In the genomic region with DNA sequence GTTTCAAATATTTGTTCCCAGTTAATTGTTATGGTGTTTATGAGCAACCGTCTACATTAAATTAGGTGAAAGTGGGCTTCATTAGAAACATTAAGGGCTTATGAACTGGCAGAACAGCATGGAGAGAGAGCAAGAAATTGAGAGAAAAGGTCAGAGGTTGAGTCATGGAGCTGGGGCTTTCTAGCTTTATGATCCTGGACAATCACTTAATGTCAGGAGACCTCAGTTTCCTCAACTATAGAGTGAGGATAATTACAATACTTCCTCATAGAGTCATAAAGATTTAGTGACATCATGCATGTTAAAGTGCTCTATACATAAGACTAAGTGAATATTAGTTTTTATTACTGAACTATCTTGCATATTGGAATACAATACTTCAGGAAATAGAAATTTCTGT, we compare ENCODE assay signal across 27 cellular contexts.
A peak's percentile ranks its signal among the peaks of the same experiment; 100 is the strongest.
DNase-seq lines count a peak whose midpoint lies in the region; ATAC-seq and TF ChIP-seq lines count a peak whose summit lies in the region.
"Had no signal": no experiment of that assay in that cellular context is flagged by ENCODE, and none has a peak within 500 bp of the region (broad histone marks: within the 10 kb centered on the region; RNA-seq: fewer than 3 reads in every experiment).

No MANE protein-coding gene starts in this region.

- no peak for ATAC-seq in activated CD4-positive, alpha-beta T cell treated with anti-CD3 and anti-CD28 coated beads for 36 hours
- ATAC-seq in CD4-positive, alpha-beta T cell (ENCODE audit: poor library complexity), result no peak
- peak; percentile 79 for ATAC-seq in activated naive CD8-positive, alpha-beta T cell treated with anti-CD3 and anti-CD28 coated beads, Interleukin-2, amount 50 U/mL, for 24 hours
- peak; percentile 31 for ATAC-seq in stimulated activated memory B cell treated with anti-CD40 and anti-IgM and Interleukin-4, amounts not matched to agents 10 μg/mL and 1 μg/mL and 100 μg/mL, for 72 hours
- no peak for ATAC-seq in natural killer cell treated with Interleukin-12 subunit alpha and Interleukin-12 subunit beta and Interleukin-15 and Interleukin-18, amount 100 ng/mL, for 72 hours

- peaks cover 5% of the 10 kb centered on the region for H3K36me3 Mint-ChIP-seq in activated CD4-positive, alpha-beta T cell treated with anti-CD3 and anti-CD28 coated beads for 36 hours (ENCODE audit: low read depth)
- H3K36me3 Mint-ChIP-seq in CD4-positive, alpha-beta T cell (ENCODE audit: low read depth), result peaks cover 12% of the 10 kb centered on the region
- peaks cover 5% of the 10 kb centered on the region for H3K36me3 Mint-ChIP-seq in activated naive CD8-positive, alpha-beta T cell treated with anti-CD3 and anti-CD28 coated beads, Interleukin-2, amount 50 U/mL, for 24 hours (ENCODE audit: low read depth)
- no peaks in the 10 kb centered on the region for H3K36me3 Mint-ChIP-seq in stimulated activated memory B cell treated with anti-CD40 and anti-IgM and Interleukin-4, amounts not matched to agents 10 μg/mL and 1 μg/mL and 100 μg/mL, for 72 hours
- no peaks in the 10 kb centered on the region for H3K36me3 Mint-ChIP-seq in natural killer cell treated with Interleukin-12 subunit alpha and Interleukin-12 subunit beta and Interleukin-15 and Interleukin-18, amount 100 ng/mL, for 72 hours
- H3K36me3 Mint-ChIP-seq in nephron progenitor cell (ENCODE audit: low read depth), result no peaks in the 10 kb centered on the region
- H3K36me3 Mint-ChIP-seq: IgD-negative memory B cell, natural killer cell had no signal

- intact Hi-C loops in activated CD4-positive, alpha-beta T cell treated with anti-CD3 and anti-CD28 coated beads for 36 hours (cut with DNase I, micrococcal nuclease), result loop anchor here (1.0 to 5.0 kb wide), 4 partner anchors 18 to 114 kb away; partner anchors contain the start of gene PLCL1 (in 2 of the 2)
- intact Hi-C loops in CD4-positive, alpha-beta T cell (cut with DNase I, micrococcal nuclease), result loop anchor here (2.0 to 5.0 kb wide), 3 partner anchors 18 to 50 kb away; no protein-coding TSS in a partner anchor
- intact Hi-C loops in lower leg skin (cut with DNase I; ENCODE audit: low total_unique reads), result no loop called here

- 88 to 97% methylated on average over 1 of the region's 1 CpG for WGBS in lower leg skin, 2 donors

- TF ChIP-seq POLR2A in lower leg skin (IDR thresholded peaks at IDR 0.05), result no peak

- H3K27ac Mint-ChIP-seq in activated CD4-positive, alpha-beta T cell treated with anti-CD3 and anti-CD28 coated beads for 36 hours, result peak overlapping the region; percentile 66
- H3K27ac Mint-ChIP-seq in CD4-positive, alpha-beta T cell, result peak overlapping the region; percentile 38
- H3K27ac Mint-ChIP-seq in activated naive CD8-positive, alpha-beta T cell treated with anti-CD3 and anti-CD28 coated beads, Interleukin-2, amount 50 U/mL, for 24 hours, result peak overlapping the region; percentile 70
- peak overlapping the region; percentile 31 for H3K27ac Mint-ChIP-seq in stimulated activated memory B cell treated with anti-CD40 and anti-IgM and Interleukin-4, amounts not matched to agents 10 μg/mL and 1 μg/mL and 100 μg/mL, for 72 hours
- no peak overlapping the region for H3K27ac Mint-ChIP-seq in natural killer cell treated with Interleukin-12 subunit alpha and Interleukin-12 subunit beta and Interleukin-15 and Interleukin-18, amount 100 ng/mL, for 72 hours
- H3K27ac Mint-ChIP-seq in nephron progenitor cell, result no peak overlapping the region
- H3K27ac Mint-ChIP-seq: IgD-negative memory B cell, natural killer cell had no signal

- no peak for TF ChIP-seq CTCF in CD4-positive, alpha-beta T cell (IDR thresholded peaks at IDR 0.05)
- TF ChIP-seq CTCF in lower leg skin (IDR thresholded peaks at IDR 0.05), result no peak
- TF ChIP-seq CTCF in nephron progenitor cell (IDR thresholded peaks at IDR 0.05), result no peak

- H3K9me3 Mint-ChIP-seq in activated CD4-positive, alpha-beta T cell treated with anti-CD3 and anti-CD28 coated beads for 36 hours (ENCODE audit: low read depth), result no peaks in the 10 kb centered on the region
- no peaks in the 10 kb centered on the region for H3K9me3 Mint-ChIP-seq in CD4-positive, alpha-beta T cell
- peaks cover 4% of the 10 kb centered on the region for H3K9me3 Mint-ChIP-seq in activated naive CD8-positive, alpha-beta T cell treated with anti-CD3 and anti-CD28 coated beads, Interleukin-2, amount 50 U/mL, for 24 hours
- H3K9me3 Mint-ChIP-seq in stimulated activated memory B cell treated with anti-CD40 and anti-IgM and Interleukin-4, amounts not matched to agents 10 μg/mL and 1 μg/mL and 100 μg/mL, for 72 hours, result no peaks in the 10 kb centered on the region
- H3K9me3 Mint-ChIP-seq in natural killer cell treated with Interleukin-12 subunit alpha and Interleukin-12 subunit beta and Interleukin-15 and Interleukin-18, amount 100 ng/mL, for 72 hours, result no peaks in the 10 kb centered on the region
- no peaks in the 10 kb centered on the region for H3K9me3 Mint-ChIP-seq in nephron progenitor cell
- H3K9me3 Mint-ChIP-seq: IgD-negative memory B cell, natural killer cell had no signal

- no peaks in the 10 kb centered on the region for H3K27me3 Mint-ChIP-seq in activated CD4-positive, alpha-beta T cell treated with anti-CD3 and anti-CD28 coated beads for 36 hours
- no peaks in the 10 kb centered on the region for H3K27me3 Mint-ChIP-seq in CD4-positive, alpha-beta T cell
- no peaks in the 10 kb centered on the region for H3K27me3 Mint-ChIP-seq in activated naive CD8-positive, alpha-beta T cell treated with anti-CD3 and anti-CD28 coated beads, Interleukin-2, amount 50 U/mL, for 24 hours
- H3K27me3 Mint-ChIP-seq in stimulated activated memory B cell treated with anti-CD40 and anti-IgM and Interleukin-4, amounts not matched to agents 10 μg/mL and 1 μg/mL and 100 μg/mL, for 72 hours, result no peaks in the 10 kb centered on the region
- H3K27me3 Mint-ChIP-seq in natural killer cell treated with Interleukin-12 subunit alpha and Interleukin-12 subunit beta and Interleukin-15 and Interleukin-18, amount 100 ng/mL, for 72 hours, result no peaks in the 10 kb centered on the region
- no peaks in the 10 kb centered on the region for H3K27me3 Mint-ChIP-seq in nephron progenitor cell (ENCODE audit: low read depth, poor library complexity)
- H3K27me3 Mint-ChIP-seq: IgD-negative memory B cell had no signal

- H3K4me3 ChIP-seq in lower leg skin (ENCODE audit: low read depth, poor library complexity, severe bottlenecking), result no peak overlapping the region
- H3K4me3 ChIP-seq: breast epithelium, PC-9, spleen, uterus had no signal

- H3K27ac ChIP-seq in CD4-positive, alpha-beta T cell (ENCODE audit: low read depth, low read length), result no peak overlapping the region
- H3K27ac ChIP-seq: breast epithelium, parathyroid adenoma, PC-9, uterus had no signal

- H3K4me1 Mint-ChIP-seq in activated CD4-positive, alpha-beta T cell treated with anti-CD3 and anti-CD28 coated beads for 36 hours, result peaks cover 54% of the 10 kb centered on the region
- peaks cover 78% of the 10 kb centered on the region for H3K4me1 Mint-ChIP-seq in CD4-positive, alpha-beta T cell (ENCODE audit: low read depth)
- H3K4me1 Mint-ChIP-seq in activated naive CD8-positive, alpha-beta T cell treated with anti-CD3 and anti-CD28 coated beads, Interleukin-2, amount 50 U/mL, for 24 hours, result peaks cover 56% of the 10 kb centered on the region
- no peaks in the 10 kb centered on the region for H3K4me1 Mint-ChIP-seq in stimulated activated memory B cell treated with anti-CD40 and anti-IgM and Interleukin-4, amounts not matched to agents 10 μg/mL and 1 μg/mL and 100 μg/mL, for 72 hours
- no peaks in the 10 kb centered on the region for H3K4me1 Mint-ChIP-seq in natural killer cell treated with Interleukin-12 subunit alpha and Interleukin-12 subunit beta and Interleukin-15 and Interleukin-18, amount 100 ng/mL, for 72 hours (ENCODE audit: low read depth in 2 of 2)
- peaks cover 14% of the 10 kb centered on the region for H3K4me1 Mint-ChIP-seq in nephron progenitor cell
- H3K4me1 Mint-ChIP-seq: natural killer cell had no signal

- H3K9me3 ChIP-seq in CD4-positive, alpha-beta T cell (ENCODE audit: control insufficient read depth, low read length), result no peaks in the 10 kb centered on the region
- H3K9me3 ChIP-seq: breast epithelium, spleen, uterus had no signal

- H3K27me3 ChIP-seq in CD4-positive, alpha-beta T cell (ENCODE audit: control insufficient read depth, insufficient read depth, low read length), result no peaks in the 10 kb centered on the region
- H3K27me3 ChIP-seq: breast epithelium, spleen, uterus had no signal

- DNase-seq in activated CD4-positive, alpha-beta T cell treated with anti-CD3 and anti-CD28 coated beads for 36 hours, result no peak
- DNase-seq in activated CD4-positive, alpha-beta T cell treated with anti-CD3 and anti-CD28 coated beads for 48 hours, result no peak
- no peak for DNase-seq in CD4-positive, alpha-beta T cell
- no peak for DNase-seq in activated naive CD8-positive, alpha-beta T cell treated with anti-CD3 and anti-CD28 coated beads, Interleukin-2, amount 50 U/mL, for 24 hours
- no peak for DNase-seq in natural killer cell treated with Interleukin-12 subunit alpha and Interleukin-12 subunit beta and Interleukin-15 and Interleukin-18, amount 100 ng/mL, for 72 hours (ENCODE audit: low spot score)
- DNase-seq in lower leg skin (ENCODE audit: low spot score in 2 of 2) (no peak), nephron progenitor cell (no peak)
- DNase-seq: activated CD4-positive, alpha-beta T cell treated with anti-CD3 and anti-CD28 coated beads, Interleukin-2, amount 50 U/mL, for 4 hours; activated CD8-positive, alpha-beta memory T cell treated with anti-CD3 and anti-CD28 coated beads, Interleukin-2, amount 50 U/mL, for 4 hours; activated effector memory CD4-positive, alpha-beta T cell treated with anti-CD3 and anti-CD28 coated beads, Interleukin-2, amount 50 U/mL, for 16 hours; effector CD8-positive, alpha-beta T cell; glutamatergic neuron; left ventricle myocardium superior; natural killer cell; NCI-H1092; NCI-H187; NCI-H526; NK-92 treated with Interleukin-12 subunit alpha and Interleukin-12 subunit beta, amount 100 ng/mL, for 24 hours; PC-9; Right ventricle myocardium superior; spleen; T-helper 9 cell; uterus had no signal

- POLR2A ChIA-PET in activated CD4-positive, alpha-beta T cell treated with anti-CD3 and anti-CD28 coated beads for 36 hours (lab: Charles Lee), result interaction anchor here (0.5 to 1.4 kb wide), 6 partner anchors 10 to 117 kb away, joined by 3 to 6 read pairs (median 3); no protein-coding TSS in a partner anchor
- POLR2A ChIA-PET in CD4-positive, alpha-beta T cell (lab: Charles Lee), result interaction anchor here (0.6 to 2.7 kb wide), 8 partner anchors 13 to 84 kb away, joined by 3 to 10 read pairs (median 4); partner anchors contain the start of gene PLCL1

- CTCF ChIA-PET in activated CD4-positive, alpha-beta T cell treated with anti-CD3 and anti-CD28 coated beads for 36 hours (lab: Charles Lee), result interaction anchor here (1.1 to 1.9 kb wide), 5 partner anchors 22 to 75 kb away, joined by 3 to 10 read pairs (median 5); no protein-coding TSS in a partner anchor
- CTCF ChIA-PET in CD4-positive, alpha-beta T cell (lab: Charles Lee), result interaction anchor here (1.3 kb wide), 1 partner anchor 77 kb away, joined by 3 read pairs; no protein-coding TSS in a partner anchor

- H3K4me3 Mint-ChIP-seq in activated CD4-positive, alpha-beta T cell treated with anti-CD3 and anti-CD28 coated beads for 36 hours, result no peak overlapping the region
- no peak overlapping the region for H3K4me3 Mint-ChIP-seq in CD4-positive, alpha-beta T cell
- peak overlapping the region; percentile 10 for H3K4me3 Mint-ChIP-seq in activated naive CD8-positive, alpha-beta T cell treated with anti-CD3 and anti-CD28 coated beads, Interleukin-2, amount 50 U/mL, for 24 hours
- no peak overlapping the region for H3K4me3 Mint-ChIP-seq in stimulated activated memory B cell treated with anti-CD40 and anti-IgM and Interleukin-4, amounts not matched to agents 10 μg/mL and 1 μg/mL and 100 μg/mL, for 72 hours
- no peak overlapping the region for H3K4me3 Mint-ChIP-seq in natural killer cell treated with Interleukin-12 subunit alpha and Interleukin-12 subunit beta and Interleukin-15 and Interleukin-18, amount 100 ng/mL, for 72 hours
- H3K4me3 Mint-ChIP-seq in nephron progenitor cell, result no peak overlapping the region
- H3K4me3 Mint-ChIP-seq: IgD-negative memory B cell, natural killer cell had no signal

Comparison
In these comparisons a context has a peak if more than half of its experiments do, and no peak if none do; other contexts are left out.
1. ATAC-seq: peak in activated naive CD8-positive, alpha-beta T cell treated with anti-CD3 and anti-CD28 coated beads, Interleukin-2, amount 50 U/mL, for 24 hours (single experiment) and stimulated activated memory B cell treated with anti-CD40 and anti-IgM and Interleukin-4, amounts not matched to agents 10 μg/mL and 1 μg/mL and 100 μg/mL, for 72 hours (single experiment); none in activated CD4-positive, alpha-beta T cell treated with anti-CD3 and anti-CD28 coated beads for 36 hours (single experiment), CD4-positive, alpha-beta T cell (single experiment) and natural killer cell treated with Interleukin-12 subunit alpha and Interleukin-12 subunit beta and Interleukin-15 and Interleukin-18, amount 100 ng/mL, for 72 hours (0 of 2).
2. H3K27ac Mint-ChIP-seq: peak in activated CD4-positive, alpha-beta T cell treated with anti-CD3 and anti-CD28 coated beads for 36 hours (single experiment), CD4-positive, alpha-beta T cell (single experiment), activated naive CD8-positive, alpha-beta T cell treated with anti-CD3 and anti-CD28 coated beads, Interleukin-2, amount 50 U/mL, for 24 hours (single experiment) and stimulated activated memory B cell treated with anti-CD40 and anti-IgM and Interleukin-4, amounts not matched to agents 10 μg/mL and 1 μg/mL and 100 μg/mL, for 72 hours (single experiment); none in natural killer cell treated with Interleukin-12 subunit alpha and Interleukin-12 subunit beta and Interleukin-15 and Interleukin-18, amount 100 ng/mL, for 72 hours (0 of 2) and nephron progenitor cell (single experiment).